In genomic region chr5:119330367-119331183, GRCh38 we compare ENCODE assay signal across 10 cellular contexts. TPM values are rescaled to one million over a fixed set of nuclear protein-coding genes. Genes with fewer than 3 reads are reported as not detected.
A peak's percentile ranks its signal among the peaks of the same experiment; 100 is the strongest.
DNase-seq lines count a peak whose midpoint lies in the region; ATAC-seq and TF ChIP-seq lines count a peak whose summit lies in the region.
"Had no signal": no experiment of that assay in that cellular context is flagged by ENCODE, and none has a peak within 500 bp of the region (broad histone marks: within the 10 kb centered on the region; RNA-seq: fewer than 3 reads in every experiment).

No MANE protein-coding gene starts in this region.

- peak; percentile 30 for ATAC-seq in activated naive CD8-positive, alpha-beta T cell treated with anti-CD3 and anti-CD28 coated beads, Interleukin-2, amount 50 U/mL, for 24 hours

- H3K27me3 ChIP-seq in CD8-positive, alpha-beta memory T cell (ENCODE audit: insufficient read depth, low read length, poor library complexity, severe bottlenecking) = no peaks in the 10 kb centered on the region
- H3K27me3 ChIP-seq in neutrophil = no peaks in the 10 kb centered on the region
- no peaks in the 10 kb centered on the region for H3K27me3 ChIP-seq in Caco-2 (replicated peaks; ENCODE audit: control insufficient read depth, insufficient read depth, low read length)
- H3K27me3 ChIP-seq: cardiac muscle cell had no signal

- no peaks in the 10 kb centered on the region for H3K9me3 ChIP-seq in CD8-positive, alpha-beta memory T cell (ENCODE audit: low read length)
- H3K9me3 ChIP-seq in neutrophil (no peaks in the 10 kb centered on the region), Caco-2 (no peaks in the 10 kb centered on the region)

- no peaks in the 10 kb centered on the region for H3K9me3 Mint-ChIP-seq in CD8-positive, alpha-beta memory T cell
- H3K9me3 Mint-ChIP-seq in activated naive CD8-positive, alpha-beta T cell treated with anti-CD3 and anti-CD28 coated beads, Interleukin-2, amount 50 U/mL, for 24 hours = no peaks in the 10 kb centered on the region
- H3K9me3 Mint-ChIP-seq in Caco-2 (ENCODE audit: unreplicated experiment) = no peaks in the 10 kb centered on the region

- H3K36me3 Mint-ChIP-seq in CD8-positive, alpha-beta memory T cell = peaks cover 0 to 5% (median 4%) of the 10 kb centered on the region in 3 donors
- H3K36me3 Mint-ChIP-seq in activated naive CD8-positive, alpha-beta T cell treated with anti-CD3 and anti-CD28 coated beads, Interleukin-2, amount 50 U/mL, for 24 hours (ENCODE audit: low read depth) = peaks cover 11% of the 10 kb centered on the region
- no peaks in the 10 kb centered on the region for H3K36me3 Mint-ChIP-seq in Caco-2 (ENCODE audit: insufficient read depth, unreplicated experiment)

- H3K27ac Mint-ChIP-seq in CD8-positive, alpha-beta memory T cell = peak overlapping the region; percentile 82 to 99 (median 94)
- peak overlapping the region; percentile 98 for H3K27ac Mint-ChIP-seq in activated naive CD8-positive, alpha-beta T cell treated with anti-CD3 and anti-CD28 coated beads, Interleukin-2, amount 50 U/mL, for 24 hours
- no peak overlapping the region for H3K27ac Mint-ChIP-seq in Caco-2 (ENCODE audit: unreplicated experiment)

- peak overlapping the region; percentile 15 for H3K4me3 ChIP-seq in CD8-positive, alpha-beta memory T cell (ENCODE audit: low read length)
- no peak overlapping the region for H3K4me3 ChIP-seq in neutrophil (ENCODE audit: low read depth in 1 of 2, low read length in 1 of 2)
- no peak overlapping the region for H3K4me3 ChIP-seq in Caco-2 (ENCODE audit: low read depth, low read length)
- H3K4me3 ChIP-seq: cardiac muscle cell had no signal

- peaks cover 98% of the 10 kb centered on the region for H3K4me1 ChIP-seq in CD8-positive, alpha-beta memory T cell (ENCODE audit: insufficient read depth, low read length)
- H3K4me1 ChIP-seq in neutrophil (ENCODE audit: control insufficient read depth in 1 of 2, insufficient read depth in 1 of 2, low read depth in 1 of 2, low read length in 1 of 2) (peaks cover 86 to 92% of the 10 kb centered on the region in 2 experiments), Caco-2 (no peaks in the 10 kb centered on the region; the same call in 1 of the 2 replicates)

- peaks cover 91 to 98% (median 97%) of the 10 kb centered on the region in 3 donors for H3K4me1 Mint-ChIP-seq in CD8-positive, alpha-beta memory T cell
- peaks cover 99% of the 10 kb centered on the region for H3K4me1 Mint-ChIP-seq in activated naive CD8-positive, alpha-beta T cell treated with anti-CD3 and anti-CD28 coated beads, Interleukin-2, amount 50 U/mL, for 24 hours
- H3K4me1 Mint-ChIP-seq in Caco-2 (ENCODE audit: low read depth, unreplicated experiment) = peaks cover 28% of the 10 kb centered on the region

- TF ChIP-seq CTCF in neutrophil (IDR thresholded peaks at IDR 0.05) = no peak
- TF ChIP-seq CTCF in Caco-2 (IDR thresholded peaks at IDR 0.05; ENCODE audit: insufficient read depth in 1 of 2, low read depth in 1 of 2, low read length in 1 of 2, severe bottlenecking in 1 of 2, unreplicated experiment in 1 of 2) = no peak

- no peaks in the 10 kb centered on the region for H3K27me3 Mint-ChIP-seq in CD8-positive, alpha-beta memory T cell
- no peaks in the 10 kb centered on the region for H3K27me3 Mint-ChIP-seq in activated naive CD8-positive, alpha-beta T cell treated with anti-CD3 and anti-CD28 coated beads, Interleukin-2, amount 50 U/mL, for 24 hours
- no peaks in the 10 kb centered on the region for H3K27me3 Mint-ChIP-seq in Caco-2 (ENCODE audit: insufficient read depth, unreplicated experiment)

- H3K27ac ChIP-seq in CD8-positive, alpha-beta memory T cell (ENCODE audit: low read depth, low read length) = peak overlapping the region; percentile 62
- H3K27ac ChIP-seq in neutrophil = peak overlapping the region; percentile 86

- peak overlapping the region; percentile 64 to 84 (median 75) for H3K4me3 Mint-ChIP-seq in CD8-positive, alpha-beta memory T cell
- H3K4me3 Mint-ChIP-seq in activated naive CD8-positive, alpha-beta T cell treated with anti-CD3 and anti-CD28 coated beads, Interleukin-2, amount 50 U/mL, for 24 hours = peak overlapping the region; percentile 65
- H3K4me3 Mint-ChIP-seq in Caco-2 (ENCODE audit: unreplicated experiment) = no peak overlapping the region

- DNase-seq in CD8-positive, alpha-beta memory T cell = peak; percentile 35 to 77 (median 69)
- DNase-seq in T-helper 2 cell (peak in 4 of 5 experiments; percentile 40 to 93 (median 68)), Caco-2 (no peak), H4 (ENCODE audit: low spot score) (no peak), NCI-H2227 (lab: John Stamatoyannopoulos, UW; ENCODE audit: unreplicated experiment) (no peak), NCI-H2081 treated with DMSO at 0.1 percent for 48 hours (lab: John Stamatoyannopoulos, UW) (no peak)
- no peak for DNase-seq in activated naive CD8-positive, alpha-beta T cell treated with anti-CD3 and anti-CD28 coated beads, Interleukin-2, amount 50 U/mL, for 24 hours
- DNase-seq: COR-L47 had no signal

- BruUV-seq in Caco-2 (replicated peaks; lab: Mats Ljungman, UMichigan) = no TSS peak

- CTCF ChIA-PET in CD8-positive, alpha-beta memory T cell (lab: Charles Lee) = interaction anchor here (1.0 to 7.5 kb wide), 8 partner anchors 10 to 342 kb away, joined by 3 to 39 read pairs (median 6); partner anchors contain the start of gene DTWD2
- CTCF ChIA-PET in Caco-2 (lab: Charles Lee) = interaction anchor here (1.2 kb wide), 1 partner anchor 82 kb away, joined by 3 read pairs; no protein-coding TSS in a partner anchor

- H3K36me3 ChIP-seq in CD8-positive, alpha-beta memory T cell (ENCODE audit: insufficient read depth, low read length) = no peaks in the 10 kb centered on the region
- H3K36me3 ChIP-seq in neutrophil (no peaks in the 10 kb centered on the region), Caco-2 (ENCODE audit: control insufficient read depth, insufficient read depth, low read length) (no peaks in the 10 kb centered on the region)
- H3K36me3 ChIP-seq: cardiac muscle cell had no signal

- intact Hi-C loops in Caco-2 (cut with micrococcal nuclease; ENCODE audit: unreplicated experiment) = no loop called here

- POLR2A ChIA-PET in CD8-positive, alpha-beta memory T cell (lab: Charles Lee) = interaction anchor here (0.5 to 2.8 kb wide), 9 partner anchors 10 to 343 kb away, joined by 3 to 20 read pairs (median 4); partner anchors contain the start of gene DTWD2
- POLR2A ChIA-PET in Caco-2 (lab: Charles Lee) = no interaction called here

RNA-seq across cellular contexts. Expression of gene TNFAIP8, which starts 25.2 kb away (rescaled TPM):
- total RNA-seq in CD8-positive, alpha-beta memory T cell = 100 to 1,000 TPM; 295 to 311 TPM
- 207 TPM for polyA plus RNA-seq in CD8-positive, alpha-beta memory T cell
- 7.4 and 8.8 TPM in 2 replicates for total RNA-seq in Caco-2 (2022)
- 7.6 and 16.5 TPM in 2 replicates for total RNA-seq in H4 (2014; rRNA removed; shearing (Covaris generic))

Comparison
In these comparisons a context has a peak if more than half of its experiments do, and no peak if none do; other contexts are left out.
1. DNase-seq: peak in CD8-positive, alpha-beta memory T cell (5 of 5) and T-helper 2 cell (4 of 5); none in activated naive CD8-positive, alpha-beta T cell treated with anti-CD3 and anti-CD28 coated beads, Interleukin-2, amount 50 U/mL, for 24 hours (single experiment), Caco-2 (0 of 2), H4 (single experiment), NCI-H2227 (single experiment) and NCI-H2081 treated with DMSO at 0.1 percent for 48 hours (single experiment).
2. RNA of gene TNFAIP8, which starts 25.2 kb away (total RNA-seq): 295 to 311 TPM in CD8-positive, alpha-beta memory T cell; 7.6 to 16.5 TPM in H4 and 7.4 to 8.8 TPM in Caco-2; every median in the first group is over 10 times any median in the second.